Comparison of ENCODE assay signal across 22 cellular contexts in the genomic region with DNA sequence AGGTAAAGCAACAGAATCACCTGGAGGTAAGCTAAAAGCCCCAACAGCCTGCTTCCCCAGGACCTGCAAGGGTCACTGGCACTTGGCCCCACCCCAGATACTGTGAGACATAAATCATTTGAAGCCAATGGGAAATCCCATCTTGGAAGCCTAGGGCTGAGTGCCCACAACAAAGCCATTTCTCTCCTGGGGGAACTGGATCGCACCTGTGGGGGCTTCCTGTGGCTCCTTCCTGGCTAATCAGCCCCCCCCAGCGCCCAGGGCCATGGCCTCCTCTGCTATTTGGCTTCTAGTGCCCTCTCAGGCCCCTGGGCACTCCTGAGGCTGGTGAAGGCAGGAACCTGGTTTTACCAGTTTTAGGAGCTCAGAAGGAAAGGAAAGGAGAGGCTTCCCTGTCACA. TPM values are rescaled to one million over a fixed set of nuclear protein-coding genes. Genes with fewer than 3 reads are reported as not detected.
A peak's percentile ranks its signal among the peaks of the same experiment; 100 is the strongest.
DNase-seq lines count a peak whose midpoint lies in the region; ATAC-seq and TF ChIP-seq lines count a peak whose summit lies in the region.
"Had no signal": no experiment of that assay in that cellular context is flagged by ENCODE, and none has a peak within 500 bp of the region (broad histone marks: within the 10 kb centered on the region; RNA-seq: fewer than 3 reads in every experiment).

No MANE protein-coding gene starts in this region.

- H3K27me3 ChIP-seq in BLaER1 (no peaks in the 10 kb centered on the region), stomach (peaks cover 0 to 4% (median 0%) of the 10 kb centered on the region in 3 donors), Peyer's patch (no peaks in the 10 kb centered on the region)
- H3K27me3 ChIP-seq: right lobe of liver had no signal

- no peaks in the 10 kb centered on the region for H3K9me3 ChIP-seq in BLaER1
- H3K9me3 ChIP-seq in stomach = no peaks in the 10 kb centered on the region
- no peaks in the 10 kb centered on the region for H3K9me3 ChIP-seq in Peyer's patch
- H3K9me3 ChIP-seq: right lobe of liver had no signal

- ATAC-seq in GM19397 (IDR thresholded peaks at IDR 0.05; ENCODE audit: unreplicated experiment) = no peak
- ATAC-seq: left lobe of liver; natural killer cell; stimulated activated naive CD8-positive, alpha-beta T cell treated with anti-CD3 and anti-CD28 coated beads, Interleukin-15, amount 100 ng/mL, for 72 hours had no signal

- in situ Hi-C loops in G401 (cut with HindIII; ENCODE audit: low sequenced_read_pairs) = no loop called here

- H3K4me1 ChIP-seq in BLaER1 (peaks cover 88% of the 10 kb centered on the region), stomach (peaks cover 0 to 23% (median 8%) of the 10 kb centered on the region in 4 donors), Peyer's patch (no peaks in the 10 kb centered on the region)
- H3K4me1 ChIP-seq: parathyroid adenoma, right lobe of liver had no signal

- WGBS in stomach, 5 donors = 28 to 40% (median 31%) methylated on average over 1 to 2 of the region's 2 CpGs; no CpG with 5 or more reads in 1 of the 5 donors

- TF ChIP-seq EP300 in stomach (IDR thresholded peaks at IDR 0.05) = no peak

- intact Hi-C loops in stomach (cut with DNase I; ENCODE audit: low total_unique reads) = no loop called here

- TF ChIP-seq CTCF in stomach (IDR thresholded peaks at IDR 0.05) = no peak
- TF ChIP-seq CTCF in Peyer's patch (IDR thresholded peaks at IDR 0.05) = no peak

- H3K36me3 ChIP-seq in BLaER1 (no peaks in the 10 kb centered on the region; the same call in 1 of the 2 replicates), stomach (peaks cover 0 to 18% (median 0%) of the 10 kb centered on the region in 4 donors), Peyer's patch (no peaks in the 10 kb centered on the region)
- H3K36me3 ChIP-seq: right lobe of liver had no signal

- no peaks in the 10 kb centered on the region for H4K20me1 ChIP-seq in BLaER1

- H3K4me3 ChIP-seq in BLaER1 (no peak overlapping the region), stomach (peak overlapping the region; percentile 30 to 45 (median 40)), Peyer's patch (peak overlapping the region in 1 of 4 donors; percentile 39)
- H3K4me3 ChIP-seq: right lobe of liver had no signal

- DNase-seq in NCI-H69 (lab: John Stamatoyannopoulos, UW) (peak; percentile 34), left kidney (ENCODE audit: low read depth, low spot score) (peak; percentile 18), stomach (no peak), Peyer's patch (no peak), G401 (ENCODE audit: low spot score) (no peak)
- DNase-seq in activated T-cell treated with anti-CD3 and anti-CD28 coated beads, Interleukin-2, amount 50 U/mL, for 1 hour = no peak
- DNase-seq: activated CD4-positive, alpha-beta T cell treated with anti-CD3 and anti-CD28 coated beads, Interleukin-2, amount 10 ng/mL, durations not matched to agents 7 days and 5 days; C1 segment of cervical spinal cord; natural killer cell; NCI-H1105; NCI-H1930; NCI-H345; NCI-H774; right lobe of liver; stimulated activated naive CD8-positive, alpha-beta T cell treated with anti-CD3 and anti-CD28 coated beads, Interleukin-15, amount 100 ng/mL, for 72 hours had no signal

- peak overlapping the region; percentile 46; the same call in 1 of the 2 replicates for H3K9ac ChIP-seq in BLaER1
- H3K9ac ChIP-seq: parathyroid adenoma had no signal

- H3K27ac ChIP-seq in BLaER1 = peak overlapping the region; percentile 64
- H3K27ac ChIP-seq in stomach = peak overlapping the region in 4 of 5 donors; percentile 62 to 84 (median 78)
- peak overlapping the region in 1 of 4 donors; percentile 78 for H3K27ac ChIP-seq in Peyer's patch
- H3K27ac ChIP-seq: parathyroid adenoma, right lobe of liver, RWPE1 had no signal

- peak overlapping the region; percentile 91 for H3K4me2 ChIP-seq in BLaER1

- TF ChIP-seq POLR2A in stomach (IDR thresholded peaks at IDR 0.05) (no peak), Peyer's patch (IDR thresholded peaks at IDR 0.05) (no peak)

RNA-seq across cellular contexts. Expression of a gene that starts 1.4 kb away (rescaled TPM):
- total RNA-seq in stomach (10 to 100 TPM in 1 of 5 donors, 1 to 10 TPM in 3, under 1 TPM in 1; 0.29 to 14.7 (median 6.1) TPM), Peyer's patch (1 to 10 TPM in 1 of 4 donors, under 1 TPM in 3; 0.18 to 1.5 (median 0.81) TPM)
- 10 to 100 TPM in 1 of 3 donors, 1 to 10 TPM in 2; 1.7 to 19.8 (median 2.6) TPM for polyA plus RNA-seq in stomach
- total RNA-seq in G401 (2014; rRNA removed; shearing (Covaris generic)) = not detected in 2 replicates
- total RNA-seq: activated CD4-positive, alpha-beta T cell treated with anti-CD3 and anti-CD28 coated beads, Interleukin-2, amount 10 ng/mL, durations not matched to agents 7 days and 5 days; fibroblast of villous mesenchyme; T-helper 2 cell treated with Interferon-gamma antibody and Interleukin-4, amounts not matched to agents 100 ng/mL and 5 ng/mL, for 36 hours had no signal

Comparison
In these comparisons a context has a peak if more than half of its experiments do, and no peak if none do; other contexts are left out.
1. DNase-seq: peak in NCI-H69 (single experiment) and left kidney (single experiment); none in stomach (single experiment), Peyer's patch (0 of 3), activated T-cell treated with anti-CD3 and anti-CD28 coated beads, Interleukin-2, amount 50 U/mL, for 1 hour (single experiment) and G401 (single experiment).